In the genomic region with DNA sequence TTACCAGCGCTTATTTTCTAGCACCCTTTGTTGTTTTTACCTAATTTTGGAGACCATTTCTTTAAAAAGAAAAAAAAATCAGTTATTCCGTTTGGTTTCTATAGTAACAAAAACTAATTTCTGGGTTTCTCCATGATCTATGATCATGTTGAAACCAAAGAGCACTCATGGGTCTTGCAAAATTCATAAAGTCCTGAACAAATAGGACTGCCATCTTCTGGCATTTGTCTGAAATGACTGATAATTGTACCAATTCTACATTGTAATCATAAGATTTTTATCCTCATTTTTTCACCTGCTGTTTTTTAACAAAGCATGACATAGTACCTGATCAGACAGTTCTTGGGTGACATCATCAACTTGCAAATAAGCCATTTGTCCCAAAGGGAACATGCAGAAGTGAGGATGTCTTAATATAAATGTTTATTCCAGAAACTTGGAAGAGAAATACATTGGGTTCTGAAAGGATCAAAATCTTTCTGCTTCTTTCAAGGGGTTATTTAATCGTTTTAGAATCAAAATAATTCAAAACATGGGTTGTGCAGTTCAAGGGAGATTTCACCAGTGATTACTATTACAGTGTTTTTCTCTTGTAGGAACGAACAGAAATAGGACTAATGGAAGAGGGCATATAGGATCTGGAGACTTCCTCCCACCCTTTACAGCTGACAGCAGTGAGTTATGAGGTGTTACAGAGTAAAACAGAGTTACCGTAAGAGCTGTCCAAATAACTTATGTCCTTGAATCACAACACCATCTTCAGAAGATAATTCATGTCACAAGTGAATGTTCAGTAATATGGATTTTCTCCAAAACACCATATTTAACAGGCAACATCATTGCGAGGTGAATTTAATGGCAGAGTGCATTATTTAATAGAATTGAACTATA, we compare ENCODE assay signal across 12 cellular contexts.
A peak's percentile ranks its signal among the peaks of the same experiment; 100 is the strongest.
DNase-seq lines count a peak whose midpoint lies in the region; ATAC-seq and TF ChIP-seq lines count a peak whose summit lies in the region.
"Had no signal": no experiment of that assay in that cellular context is flagged by ENCODE, and none has a peak within 500 bp of the region (broad histone marks: within the 10 kb centered on the region; RNA-seq: fewer than 3 reads in every experiment).

No MANE protein-coding gene starts in this region.

- no peak overlapping the region for H3K23ac ChIP-seq in mesenchymal stem cell (ENCODE audit: low read length in 2 of 2)

- no peak overlapping the region for H2BK12ac ChIP-seq in mesenchymal stem cell (ENCODE audit: low read length in 2 of 2)

- H2BK15ac ChIP-seq in mesenchymal stem cell (ENCODE audit: low read depth, poor library complexity, severe bottlenecking) = no peak overlapping the region

- no peak overlapping the region for H2BK5ac ChIP-seq in mesenchymal stem cell (ENCODE audit: low read depth, low read length, poor library complexity, severe bottlenecking)

- in situ Hi-C loops in mammary epithelial cell (cut with MboI; ENCODE audit: low sequenced_read_pairs in 2 of 2) = no loop called here

- CTCF ChIA-PET in mammary epithelial cell (lab: Charles Lee; ENCODE audit: low non-redundant PET) = no interaction called here

- whole genome bisulfite sequencing in mammary epithelial cell (ENCODE audit: low coverage, missing lambda C conversion rate) = 33% methylated on average over 6 of the region's 6 CpGs
- 41% methylated on average over 3 of the region's 6 CpGs for WGBS in mesenchymal stem cell
- WGBS in aorta, 2 donors = 23 to 27% methylated on average over 6 of the region's 6 CpGs

- H3K4ac ChIP-seq in mesenchymal stem cell (ENCODE audit: low read depth in 1 of 2, low read length in 2 of 2) = no peak overlapping the region

- H3K4me1 ChIP-seq in mammary epithelial cell (ENCODE audit: insufficient read depth, low read length) (peaks cover 3% of the 10 kb centered on the region), mesenchymal stem cell (ENCODE audit: control insufficient read depth, insufficient read depth, low read depth, low read length) (no peaks in the 10 kb centered on the region), aorta (ENCODE audit: control insufficient read depth in 1 of 2, insufficient read depth in 2 of 2, low read length in 2 of 2) (no peaks in the 10 kb centered on the region)
- H3K4me1 ChIP-seq: psoas muscle had no signal

- H3K9me3 ChIP-seq in mammary epithelial cell (replicated peaks; ENCODE audit: insufficient read depth, low read length) (no peaks in the 10 kb centered on the region), mesenchymal stem cell (ENCODE audit: control insufficient read depth, low read length) (peaks cover 10% of the 10 kb centered on the region), aorta (ENCODE audit: control insufficient read depth, low read length) (no peaks in the 10 kb centered on the region)
- H3K9me3 ChIP-seq: psoas muscle, SJCRH30 had no signal

- no peak overlapping the region for H3K27ac ChIP-seq in mammary epithelial cell (ENCODE audit: insufficient read depth, low read depth, low read length)
- no peak overlapping the region for H3K27ac ChIP-seq in mesenchymal stem cell (ENCODE audit: low read length, poor library complexity, severe bottlenecking)
- H3K27ac ChIP-seq in aorta (ENCODE audit: low read depth in 1 of 2, low read length in 2 of 2) = no peak overlapping the region
- H3K27ac ChIP-seq: psoas muscle, SJCRH30 had no signal

- H3K18ac ChIP-seq in mesenchymal stem cell (ENCODE audit: low read depth in 1 of 2, low read length in 2 of 2) = no peak overlapping the region

- ATAC-seq in aorta (ENCODE audit: low FRiP score) (no peak), GM21515 (IDR thresholded peaks at IDR 0.05; ENCODE audit: unreplicated experiment) (no peak), HG03097 (IDR thresholded peaks at IDR 0.05; ENCODE audit: low FRiP score, unreplicated experiment) (no peak)
- ATAC-seq: psoas muscle had no signal

- H3K14ac ChIP-seq in mesenchymal stem cell (ENCODE audit: low read length in 2 of 2) = no peak overlapping the region

- no peaks in the 10 kb centered on the region for H3K79me1 ChIP-seq in mesenchymal stem cell (replicated peaks; ENCODE audit: low read length, poor library complexity, severe bottlenecking)

- DNase-seq in AML-193 (lab: John Stamatoyannopoulos, UW) (peak; percentile 8 to 38), LNCaP clone FGC (ENCODE audit: low read depth) (no peak), mammary epithelial cell (no peak), mesenchymal stem cell (peak; percentile 48), aorta (no peak), islet precursor cell (no peak)
- DNase-seq: cerebellar nuclear complex, MM.1S, psoas muscle, SJCRH30 had no signal

- H3K79me2 ChIP-seq in mammary epithelial cell (ENCODE audit: insufficient read depth, low read length) = no peaks in the 10 kb centered on the region

- peak; percentile 32; the same call in 1 of the 2 replicates for TF ChIP-seq CTCF in LNCaP clone FGC (IDR thresholded peaks at IDR 0.05; ENCODE audit: control insufficient read depth, extremely low read depth, insufficient read depth)
- TF ChIP-seq CTCF in mammary epithelial cell (conservative IDR thresholded peaks at IDR 0.05 in 1 of 2, IDR thresholded peaks at IDR 0.05 in 1 of 2; ENCODE audit: extremely low read depth in 1 of 2, insufficient read depth in 1 of 2, low read depth in 1 of 2, low read length in 2 of 2) = peak; percentile 26 to 38

- no peaks in the 10 kb centered on the region for H4K20me1 ChIP-seq in mammary epithelial cell (ENCODE audit: insufficient read depth, low read length)

- no peak overlapping the region for H2AK5ac ChIP-seq in mesenchymal stem cell (ENCODE audit: low read length, severe bottlenecking)

- H3K4me2 ChIP-seq in mammary epithelial cell (ENCODE audit: insufficient read depth, low read depth, low read length) (no peak overlapping the region), mesenchymal stem cell (ENCODE audit: low read length, poor library complexity, severe bottlenecking) (no peak overlapping the region)

- no peak overlapping the region for H4K8ac ChIP-seq in mesenchymal stem cell (ENCODE audit: low read length)

- no peaks in the 10 kb centered on the region for H3K36me3 ChIP-seq in mammary epithelial cell (ENCODE audit: insufficient read depth, low read length)
- H3K36me3 ChIP-seq in mesenchymal stem cell (ENCODE audit: control insufficient read depth in 1 of 2, insufficient read depth in 2 of 2, low read depth in 1 of 2, low read length in 2 of 2) = no peaks in the 10 kb centered on the region
- H3K36me3 ChIP-seq in aorta (ENCODE audit: control insufficient read depth in 1 of 2, insufficient read depth in 2 of 2, low read length in 1 of 2) = no peaks in the 10 kb centered on the region
- H3K36me3 ChIP-seq: SJCRH30 had no signal

- dilution Hi-C loops in mammary epithelial cell (cut with HindIII; ENCODE audit: low sequenced_read_pairs) = no loop called here

- no peak overlapping the region for H4K91ac ChIP-seq in mesenchymal stem cell (ENCODE audit: low read length)

- no peak overlapping the region for H3K9ac ChIP-seq in mammary epithelial cell (ENCODE audit: insufficient read depth, low read length)
- peak overlapping the region; percentile 85 for H3K9ac ChIP-seq in mesenchymal stem cell (ENCODE audit: low read length)

- no TSS peak for BruUV-seq in mammary epithelial cell (replicated peaks; lab: Mats Ljungman, UMichigan)

- H2AFZ ChIP-seq in mammary epithelial cell (ENCODE audit: low read depth, low read length) (peak overlapping the region; percentile 43), mesenchymal stem cell (ENCODE audit: low read depth, low read length) (no peak overlapping the region)

- no peaks in the 10 kb centered on the region for H3K27me3 ChIP-seq in mammary epithelial cell (ENCODE audit: insufficient read depth, low read length)
- H3K27me3 ChIP-seq in mesenchymal stem cell (ENCODE audit: control insufficient read depth in 1 of 2, insufficient read depth in 1 of 2, low read length in 2 of 2) = no peaks in the 10 kb centered on the region
- H3K27me3 ChIP-seq in aorta (ENCODE audit: control insufficient read depth in 1 of 2, insufficient read depth in 2 of 2, low read length in 1 of 2) = no peaks in the 10 kb centered on the region
- H3K27me3 ChIP-seq: SJCRH30 had no signal

- H2BK120ac ChIP-seq in mesenchymal stem cell (ENCODE audit: low read depth, low read length) = no peak overlapping the region

- H3K4me3 ChIP-seq in LNCaP clone FGC (ENCODE audit: low read depth, low read length) (no peak overlapping the region), mammary epithelial cell (replicated peaks in 1 of 3; ENCODE audit: insufficient read depth in 1 of 3, low read depth in 2 of 3, low read length in 3 of 3) (no peak overlapping the region), mesenchymal stem cell (ENCODE audit: insufficient read depth in 1 of 2, low read depth in 1 of 2, low read length in 2 of 2) (peak overlapping the region in 1 of 2 experiments; percentile 56), aorta (ENCODE audit: low read length in 2 of 2) (no peak overlapping the region)
- H3K4me3 ChIP-seq: psoas muscle, SJCRH30 had no signal

- intact Hi-C loops in mammary epithelial cell (cut with micrococcal nuclease) = loop anchor here (1.0 to 5.0 kb wide), 3 partner anchors 31 to 67 kb away; no protein-coding TSS in a partner anchor
- intact Hi-C loops in aorta (cut with DNase I) = no loop called here

Comparison
In these comparisons a context has a peak if more than half of its experiments do, and no peak if none do; other contexts are left out.
1. DNase-seq: peak in AML-193 (2 of 2) and mesenchymal stem cell (single experiment); none in LNCaP clone FGC (single experiment), mammary epithelial cell (single experiment), aorta (0 of 2) and islet precursor cell (single experiment).